In genomic region chr20:34011275-34011674, GRCh38 we compare ENCODE assay signal across 17 cellular contexts. TPM values are rescaled to one million over a fixed set of nuclear protein-coding genes. Genes with fewer than 3 reads are reported as not detected.
DNase-seq lines count a peak whose midpoint lies in the region; ATAC-seq, FAIRE-seq and TF ChIP-seq lines count a peak whose summit lies in the region.
"Had no signal": no experiment of that assay in that cellular context is flagged by ENCODE, and none has a peak within 500 bp of the region (broad histone marks: within the 10 kb centered on the region; RNA-seq: fewer than 3 reads in every experiment).

No MANE protein-coding gene starts in this region.

- H3K9me3 Mint-ChIP-seq in activated T-cell treated with anti-CD3 and anti-CD28 coated beads, Interleukin-2, amount 50 U/mL, for 72 hours: no peaks in the 10 kb centered on the region
- H3K9me3 Mint-ChIP-seq in stimulated activated effector memory CD8-positive, alpha-beta T cell treated with anti-CD3 and anti-CD28 coated beads, Interleukin-12 subunit alpha, Interleukin-12 subunit beta, amount 100 ng/mL, for 72 hours: no peaks in the 10 kb centered on the region

- no peak overlapping the region for H2BK15ac ChIP-seq in H1 (ENCODE audit: low read length)

- TF ChIP-seq EP300 in H1 (IDR thresholded peaks at IDR 0.05; ENCODE audit: borderline replicate concordance in 1 of 2, low read depth in 2 of 2, low read length in 2 of 2): no peak

- H3K9me3 ChIP-seq in HUES64 (ENCODE audit: insufficient read depth, low read depth, low read length) (no peaks in the 10 kb centered on the region), H1 (ENCODE audit: insufficient read depth in 2 of 2, low read depth in 1 of 2, low read length in 1 of 2) (no peaks in the 10 kb centered on the region)
- H3K9me3 ChIP-seq: A549 had no signal

- H3K27me3 Mint-ChIP-seq in activated T-cell treated with anti-CD3 and anti-CD28 coated beads, Interleukin-2, amount 50 U/mL, for 72 hours (ENCODE audit: low read depth): no peaks in the 10 kb centered on the region

- peak overlapping the region; percentile 7 for H2BK120ac ChIP-seq in H1 (replicated peaks; ENCODE audit: low read depth, low read length)

- peaks cover 8 to 16% of the 10 kb centered on the region in 2 experiments for H4K20me1 ChIP-seq in H1 (replicated peaks in 1 of 2; ENCODE audit: control insufficient read depth in 1 of 2, insufficient read depth in 2 of 2, low read length in 2 of 2)

- no peak overlapping the region for H2AFZ ChIP-seq in H1 (ENCODE audit: low read length)

- no peak overlapping the region for H2BK5ac ChIP-seq in H1 (ENCODE audit: low read depth, low read length)

- H3K36me3 ChIP-seq in HUES64 (ENCODE audit: insufficient read depth, low read length) (no peaks in the 10 kb centered on the region), H1 (ENCODE audit: control insufficient read depth in 2 of 4, insufficient read depth in 4 of 4, low read length in 3 of 4) (no peaks in the 10 kb centered on the region)

- DNase-seq in activated T-cell treated with anti-CD3 and anti-CD28 coated beads, Interleukin-2, amount 50 U/mL, for 72 hours: no peak
- DNase-seq in activated T-cell treated with anti-CD3 and anti-CD28 coated beads for 4 hours: no peak
- no peak for DNase-seq in H1 (ENCODE audit: low read depth in 1 of 2, low spot score in 2 of 2)
- no peak for DNase-seq in stimulated activated effector memory CD8-positive, alpha-beta T cell treated with anti-CD3 and anti-CD28 coated beads, Interleukin-12 subunit alpha, Interleukin-12 subunit beta, amount 100 ng/mL, for 72 hours (ENCODE audit: low spot score in 2 of 2)
- no peak for DNase-seq in globus pallidus (ENCODE audit: low spot score)
- DNase-seq: DMS153, KBM-7, NCI-H1436 treated with DMSO at 0.1 percent for 48 hours, NCI-H2029 treated with DMSO at 0.1 percent for 48 hours, NCI-H748 treated with DMSO at 0.1 percent for 48 hours, PC-3 had no signal

- peak overlapping the region; percentile 14 for H3K27ac Mint-ChIP-seq in activated T-cell treated with anti-CD3 and anti-CD28 coated beads, Interleukin-2, amount 50 U/mL, for 72 hours
- peak overlapping the region; percentile 55 for H3K27ac Mint-ChIP-seq in stimulated activated effector memory CD8-positive, alpha-beta T cell treated with anti-CD3 and anti-CD28 coated beads, Interleukin-12 subunit alpha, Interleukin-12 subunit beta, amount 100 ng/mL, for 72 hours

- ATAC-seq in activated T-cell treated with anti-CD3 and anti-CD28 coated beads, Interleukin-2, amount 50 U/mL, for 72 hours (replicated peaks in 1 of 2): no peak
- ATAC-seq in stimulated activated effector memory CD8-positive, alpha-beta T cell treated with anti-CD3 and anti-CD28 coated beads, Interleukin-12 subunit alpha, Interleukin-12 subunit beta, amount 100 ng/mL, for 72 hours: no peak
- no peak for ATAC-seq in HG03159 (IDR thresholded peaks at IDR 0.05; ENCODE audit: unreplicated experiment)
- ATAC-seq: A549, PC-3 had no signal

- no peaks in the 10 kb centered on the region for H3K27me3 ChIP-seq in HUES64 (ENCODE audit: insufficient read depth, low read length)
- H3K27me3 ChIP-seq in H1 (replicated peaks in 1 of 4; ENCODE audit: control insufficient read depth in 3 of 4, extremely low read depth in 1 of 4, insufficient read depth in 3 of 4, low read length in 3 of 4): no peaks in the 10 kb centered on the region
- H3K27me3 ChIP-seq: BLaER1 treated with 17β-estradiol and CSF1 and Interleukin-3, amounts not matched to agents 10 nM and 100 nM had no signal

- H4K8ac ChIP-seq in H1 (ENCODE audit: extremely low read depth, insufficient read depth, low read length): no peak overlapping the region

- peaks cover 7 to 87% of the 10 kb centered on the region in 2 experiments for H3K79me2 ChIP-seq in H1 (ENCODE audit: control insufficient read depth in 1 of 2, insufficient read depth in 2 of 2, low read length in 2 of 2)

- no peak for TF ChIP-seq CTCF in H1 (IDR thresholded peaks at IDR 0.05; ENCODE audit: control extremely low read depth in 1 of 3, insufficient read depth in 1 of 3, low read depth in 1 of 3, low read length in 3 of 3)

- no peak overlapping the region for H3K4ac ChIP-seq in H1 (replicated peaks; ENCODE audit: insufficient read length, low read depth, low read length)

- H3K4me3 Mint-ChIP-seq in activated T-cell treated with anti-CD3 and anti-CD28 coated beads, Interleukin-2, amount 50 U/mL, for 72 hours: no peak overlapping the region
- no peak overlapping the region for H3K4me3 Mint-ChIP-seq in stimulated activated effector memory CD8-positive, alpha-beta T cell treated with anti-CD3 and anti-CD28 coated beads, Interleukin-12 subunit alpha, Interleukin-12 subunit beta, amount 100 ng/mL, for 72 hours

- H3K4me1 ChIP-seq in HUES64 (ENCODE audit: insufficient read depth, low read length): peaks cover 65% of the 10 kb centered on the region
- peaks cover 0 to 33% (median 22%) of the 10 kb centered on the region in 4 experiments for H3K4me1 ChIP-seq in H1 (replicated peaks in 1 of 4; ENCODE audit: control insufficient read depth in 3 of 4, insufficient read depth in 4 of 4, low read length in 3 of 4)

- POLR2A ChIA-PET in H1 (lab: Charles Lee; ENCODE audit: partially characterized antibody): interaction anchor here (1.3 to 6.1 kb wide), 3 partner anchors 10 to 101 kb away, joined by 4 to 43 read pairs (median 8); partner anchors contain the start of genes EIF2S2 and RALY

- CTCF ChIA-PET in H1 (lab: Charles Lee; ENCODE audit: partially characterized antibody): interaction anchor here (0.7 to 1.8 kb wide), 4 partner anchors 11 to 249 kb away, joined by 3 to 6 read pairs (median 5); no protein-coding TSS in a partner anchor

- H3K14ac ChIP-seq in H1 (ENCODE audit: insufficient read length): no peak overlapping the region

- H3K4me3 ChIP-seq in HUES64 (ENCODE audit: low read length) (no peak overlapping the region), H1 (ENCODE audit: extremely low read depth in 1 of 4, insufficient read depth in 2 of 4, low read depth in 3 of 4, low read length in 4 of 4) (peak overlapping the region in 1 of 4 experiments; percentile 42; a peak in 1 of 8 replicates)
- H3K4me3 ChIP-seq: A549; BLaER1 treated with 17β-estradiol and CSF1 and Interleukin-3, amounts not matched to agents 10 nM and 100 nM had no signal

- peak overlapping the region; percentile 75; the same call in 1 of the 2 replicates for H3K27ac ChIP-seq in HUES64 (ENCODE audit: low read depth, low read length)
- H3K27ac ChIP-seq in H1 (ENCODE audit: low read depth, low read length): no peak overlapping the region
- H3K27ac ChIP-seq: A549; BLaER1 treated with 17β-estradiol and CSF1 and Interleukin-3, amounts not matched to agents 10 nM and 100 nM; RWPE1 had no signal

- peak overlapping the region; percentile 0 for H4K5ac ChIP-seq in H1 (ENCODE audit: insufficient read length, low read depth, low read length)

- WGBS in HUES64: 100% methylated on average over 1 of the region's 1 CpG
- WGBS in H1 (ENCODE audit: extremely low coverage in 1 of 2, insufficient coverage in 1 of 2, insufficient read length in 1 of 2, insufficient replicate concordance in 2 of 2, low coverage in 1 of 2, low lambda C conversion rate in 2 of 2, missing lambda C conversion rate in 1 of 2), 2 experiments: 82% methylated on average over 1 of the region's 1 CpG; no CpG with 5 or more reads in 1 of the 2 experiments

- TF ChIP-seq POLR2A in H1 (IDR thresholded peaks at IDR 0.05; ENCODE audit: control extremely low read depth in 1 of 2, low read depth in 2 of 2, low read length in 2 of 2): no peak

- no peak overlapping the region for H3K9ac ChIP-seq in HUES64 (ENCODE audit: low read depth, low read length)
- H3K9ac ChIP-seq in H1 (replicated peaks in 1 of 4; ENCODE audit: extremely low read depth in 1 of 4, low read depth in 3 of 4, low read length in 3 of 4): no peak overlapping the region
- H3K9ac ChIP-seq: BLaER1 treated with 17β-estradiol and CSF1 and Interleukin-3, amounts not matched to agents 10 nM and 100 nM had no signal

- 0 out of 2 replicates have a peak, but pooled peaks cover 2% of the 10 kb centered on the region for H3K23me2 ChIP-seq in H1 (ENCODE audit: low read depth, low read length)

- no peak for FAIRE-seq in H1 (lab: Jason Lieb, UNC)
- FAIRE-seq: A549, GM12892 had no signal

- peaks cover 85% of the 10 kb centered on the region for H3K4me1 Mint-ChIP-seq in activated T-cell treated with anti-CD3 and anti-CD28 coated beads, Interleukin-2, amount 50 U/mL, for 72 hours (ENCODE audit: low read depth)
- H3K4me1 Mint-ChIP-seq in stimulated activated effector memory CD8-positive, alpha-beta T cell treated with anti-CD3 and anti-CD28 coated beads, Interleukin-12 subunit alpha, Interleukin-12 subunit beta, amount 100 ng/mL, for 72 hours: peaks cover 80% of the 10 kb centered on the region

- no peak overlapping the region for H3K56ac ChIP-seq in H1 (replicated peaks; ENCODE audit: insufficient read length, low read depth, low read length)

- no peak overlapping the region for H2AK5ac ChIP-seq in H1 (ENCODE audit: low read depth, low read length)

- H3K36me3 Mint-ChIP-seq in activated T-cell treated with anti-CD3 and anti-CD28 coated beads, Interleukin-2, amount 50 U/mL, for 72 hours (ENCODE audit: insufficient read depth in 2 of 2): peaks cover 0 to 2% of the 10 kb centered on the region in 2 donors
- peaks cover 14% of the 10 kb centered on the region for H3K36me3 Mint-ChIP-seq in stimulated activated effector memory CD8-positive, alpha-beta T cell treated with anti-CD3 and anti-CD28 coated beads, Interleukin-12 subunit alpha, Interleukin-12 subunit beta, amount 100 ng/mL, for 72 hours

- H3K23ac ChIP-seq in H1 (ENCODE audit: insufficient read length): no peak overlapping the region

- no peak overlapping the region for H3K18ac ChIP-seq in H1 (ENCODE audit: extremely low read depth, low read length)

- H2BK12ac ChIP-seq in H1 (ENCODE audit: low read depth, low read length): no peak overlapping the region

- H2BK20ac ChIP-seq in H1 (ENCODE audit: low read length): no peak overlapping the region

- peak overlapping the region in 1 of 2 experiments; percentile 53; a peak in 1 of 4 replicates for H3K4me2 ChIP-seq in H1 (ENCODE audit: insufficient read depth in 1 of 2, low read depth in 2 of 2, low read length in 2 of 2)
- H3K4me2 ChIP-seq: A549 had no signal

- H4K91ac ChIP-seq in H1 (replicated peaks; ENCODE audit: insufficient read length, low read length): peak overlapping the region; percentile 52

- peaks cover 10% of the 10 kb centered on the region for H3K79me1 ChIP-seq in H1 (ENCODE audit: low read depth, low read length)

- TF ChIP-seq RAD21 in H1 (IDR thresholded peaks at IDR 0.05 in 1 of 2, conservative IDR thresholded peaks at IDR 0.05 in 1 of 2; ENCODE audit: low read depth in 2 of 2, low read length in 2 of 2): no peak

RNA-seq across cellular contexts. Expression of gene RALY, which starts 17.6 kb away (rescaled TPM):
- 100 to 1,000 TPM; 148 to 164 TPM for total RNA-seq in activated T-cell treated with anti-CD3 and anti-CD28 coated beads, Interleukin-2, amount 50 U/mL, for 72 hours
- polyA plus RNA-seq in HUES64 (2013, experiment 1 of 2): 126 TPM
- polyA plus RNA-seq in HUES64 (2013, experiment 2 of 2): 132 TPM
- 148 and 150 TPM in 2 replicates for total RNA-seq in H1 (2021; fragmentation: NEBNext Ultra II Directional; extraction: Animal tissue kit (Norgen Biotek cat#: 25700))
- polyA plus RNA-seq in H1 (2011; rRNA removed): 133 and 185 TPM in 2 replicates
- polyA plus RNA-seq in H1 (2011; cell fraction: cytosol; rRNA removed): 176 TPM
- polyA plus RNA-seq in H1 (2011; cell fraction: nucleus; rRNA removed): 127 TPM
- polyA plus RNA-seq in H1 (2012, experiment 1 of 2): 102 to 160 TPM (median 153 TPM) in 4 replicates
- 148 TPM for polyA plus RNA-seq in H1 (2012, experiment 2 of 2)
- 96.1 TPM for polyA plus RNA-seq in H1 (2013, experiment 1 of 2)
- polyA plus RNA-seq in H1 (2013, experiment 2 of 2): 94.3 TPM
- polyA minus RNA-seq in H1 (2011; rRNA and poly(A)+ RNA removed): 65.8 and 87.5 TPM in 2 replicates
- 75.6 TPM for polyA minus RNA-seq in H1 (2011; cell fraction: cytosol; rRNA and poly(A)+ RNA removed)
- polyA minus RNA-seq in H1 (2011; cell fraction: nucleus; rRNA and poly(A)+ RNA removed): 64.8 TPM
